13 cellular contexts compared by ENCODE assay signal in the genomic region with DNA sequence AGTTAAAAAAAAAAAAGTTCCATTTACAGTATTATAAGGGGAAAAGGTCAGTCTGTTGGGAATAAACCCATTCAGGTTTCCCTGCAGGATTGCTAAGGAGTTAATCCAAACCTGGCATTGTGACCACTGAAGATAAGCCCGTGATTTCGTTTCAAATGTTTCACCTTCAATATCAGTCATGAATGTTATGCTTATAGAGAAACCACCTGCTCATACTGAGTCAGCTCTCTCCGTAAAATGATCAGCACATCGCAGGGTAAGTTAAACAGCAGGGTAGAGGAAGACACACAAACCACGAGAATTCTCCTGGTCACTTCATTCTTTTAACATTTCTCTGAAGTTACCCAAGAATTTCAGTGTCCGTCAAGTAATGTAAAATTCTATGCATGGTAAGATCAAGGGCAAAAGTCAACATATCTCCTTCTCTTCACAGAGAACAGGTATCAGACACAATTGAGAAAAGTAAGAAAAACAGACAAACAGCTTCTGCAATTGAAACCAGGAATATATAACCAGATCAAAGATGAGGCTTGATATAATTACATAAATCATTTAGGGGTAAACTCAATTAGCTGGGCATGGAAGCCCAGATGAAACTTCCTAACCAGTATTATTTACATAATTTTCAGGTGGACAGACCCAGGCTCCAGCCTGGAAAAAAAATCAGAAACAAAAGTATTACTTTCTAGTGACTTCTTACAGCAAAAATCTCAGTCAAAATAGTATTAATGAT.
A peak's percentile ranks its signal among the peaks of the same experiment; 100 is the strongest.
DNase-seq lines count a peak whose midpoint lies in the region; ATAC-seq, FAIRE-seq and TF ChIP-seq lines count a peak whose summit lies in the region.
"Had no signal": no experiment of that assay in that cellular context is flagged by ENCODE, and none has a peak within 500 bp of the region (broad histone marks: within the 10 kb centered on the region; RNA-seq: fewer than 3 reads in every experiment).

No MANE protein-coding gene starts in this region.

- peak; percentile 79 for ATAC-seq in activated CD8-positive, alpha-beta memory T cell treated with anti-CD3 and anti-CD28 coated beads, Interleukin-2, amount 10 ng/mL, durations not matched to agents 7 days and 5 days
- peak; percentile 94 for ATAC-seq in PC-3
- ATAC-seq in stimulated activated effector memory CD8-positive, alpha-beta T cell treated with anti-CD3 and anti-CD28 coated beads, Interleukin-12 subunit alpha, Interleukin-12 subunit beta, amount 100 ng/mL, for 72 hours, result peak; percentile 97
- ATAC-seq in lower lobe of right lung, result no peak
- ATAC-seq: K562 had no signal

- no peak for DNase-seq in activated CD8-positive, alpha-beta memory T cell treated with anti-CD3 and anti-CD28 coated beads, Interleukin-2, amount 10 ng/mL, durations not matched to agents 7 days and 5 days
- no peak for DNase-seq in activated CD8-positive, alpha-beta memory T cell treated with anti-CD3 and anti-CD28 coated beads, Interleukin-2, amount 50 U/mL, for 4 hours
- peak; percentile 70 for DNase-seq in PC-3
- DNase-seq in bronchial epithelial cell (ENCODE audit: low read depth), result peak; percentile 34
- DNase-seq in stimulated activated effector memory CD8-positive, alpha-beta T cell treated with anti-CD3 and anti-CD28 coated beads, Interleukin-12 subunit alpha, Interleukin-12 subunit beta, amount 100 ng/mL, for 72 hours (ENCODE audit: low spot score in 2 of 2), result no peak
- DNase-seq in KG1 (lab: John Stamatoyannopoulos, UW), result no peak
- DNase-seq in GM19239 (ENCODE audit: insufficient read length, low spot score), result no peak
- no peak for DNase-seq in lower lobe of right lung
- DNase-seq: activated CD8-positive, alpha-beta memory T cell treated with anti-CD3 and anti-CD28 coated beads for 24 hours; hippocampal formation had no signal

- intact Hi-C loops in PC-3 (cut with micrococcal nuclease) (no loop called here), lower lobe of right lung (cut with DNase I) (no loop called here)

- peaks cover 28% of the 10 kb centered on the region for H3K4me1 Mint-ChIP-seq in activated CD8-positive, alpha-beta memory T cell treated with anti-CD3 and anti-CD28 coated beads, Interleukin-2, amount 10 ng/mL, durations not matched to agents 7 days and 5 days
- H3K4me1 Mint-ChIP-seq in stimulated activated effector memory CD8-positive, alpha-beta T cell treated with anti-CD3 and anti-CD28 coated beads, Interleukin-12 subunit alpha, Interleukin-12 subunit beta, amount 100 ng/mL, for 72 hours, result peaks cover 35% of the 10 kb centered on the region

- H3K4me3 Mint-ChIP-seq in activated CD8-positive, alpha-beta memory T cell treated with anti-CD3 and anti-CD28 coated beads, Interleukin-2, amount 10 ng/mL, durations not matched to agents 7 days and 5 days, result peak overlapping the region; percentile 16
- peak overlapping the region; percentile 39 for H3K4me3 Mint-ChIP-seq in stimulated activated effector memory CD8-positive, alpha-beta T cell treated with anti-CD3 and anti-CD28 coated beads, Interleukin-12 subunit alpha, Interleukin-12 subunit beta, amount 100 ng/mL, for 72 hours

- H4K20me1 ChIP-seq in PC-3 (ENCODE audit: low read length), result no peaks in the 10 kb centered on the region

- H3K4me2 ChIP-seq in PC-3 (ENCODE audit: low read length), result peak overlapping the region; percentile 64

- BruUV-seq in PC-3 (replicated peaks; lab: Mats Ljungman, UMichigan), result no TSS peak

- peaks cover 14% of the 10 kb centered on the region for H3K36me3 Mint-ChIP-seq in activated CD8-positive, alpha-beta memory T cell treated with anti-CD3 and anti-CD28 coated beads, Interleukin-2, amount 10 ng/mL, durations not matched to agents 7 days and 5 days
- no peaks in the 10 kb centered on the region for H3K36me3 Mint-ChIP-seq in stimulated activated effector memory CD8-positive, alpha-beta T cell treated with anti-CD3 and anti-CD28 coated beads, Interleukin-12 subunit alpha, Interleukin-12 subunit beta, amount 100 ng/mL, for 72 hours

- no peaks in the 10 kb centered on the region for H3K9me2 ChIP-seq in PC-3 (replicated peaks; ENCODE audit: low read length)

- H3K9me3 Mint-ChIP-seq in activated CD8-positive, alpha-beta memory T cell treated with anti-CD3 and anti-CD28 coated beads, Interleukin-2, amount 10 ng/mL, durations not matched to agents 7 days and 5 days (ENCODE audit: low read depth), result no peaks in the 10 kb centered on the region
- H3K9me3 Mint-ChIP-seq in stimulated activated effector memory CD8-positive, alpha-beta T cell treated with anti-CD3 and anti-CD28 coated beads, Interleukin-12 subunit alpha, Interleukin-12 subunit beta, amount 100 ng/mL, for 72 hours, result peaks cover under 1% of the 10 kb centered on the region

- FAIRE-seq in bronchial epithelial cell (lab: Jason Lieb, UNC), result no peak
- no peak for FAIRE-seq in GM19239 (lab: Jason Lieb, UNC)
- FAIRE-seq: K562 had no signal

- POLR2A ChIA-PET in PC-3 (lab: Charles Lee; ENCODE audit: unreplicated experiment), result interaction anchor here (0.6 kb wide), 1 partner anchor 68 kb away, joined by 3 read pairs; a partner anchor contains a TSS

- H3K4me3 ChIP-seq in PC-3 (ENCODE audit: low read length), result peak overlapping the region; percentile 36; the same call in 1 of the 2 replicates
- no peak overlapping the region for H3K4me3 ChIP-seq in bronchial epithelial cell (ENCODE audit: low read depth, low read length)
- H3K4me3 ChIP-seq in lower lobe of right lung, result no peak overlapping the region
- H3K4me3 ChIP-seq: breast epithelium, K562, vagina had no signal

- no peaks in the 10 kb centered on the region for H3K79me2 ChIP-seq in PC-3 (ENCODE audit: low read length)

- H3F3A ChIP-seq in PC-3 (ENCODE audit: low read length, unreplicated experiment), result no peaks in the 10 kb centered on the region

- no peaks in the 10 kb centered on the region for H3K27me3 Mint-ChIP-seq in activated CD8-positive, alpha-beta memory T cell treated with anti-CD3 and anti-CD28 coated beads, Interleukin-2, amount 10 ng/mL, durations not matched to agents 7 days and 5 days

- no peaks in the 10 kb centered on the region for H3K27me3 ChIP-seq in PC-3 (ENCODE audit: low read length)
- no peaks in the 10 kb centered on the region for H3K27me3 ChIP-seq in bronchial epithelial cell (ENCODE audit: control insufficient read depth, insufficient read depth, low read length)
- no peaks in the 10 kb centered on the region for H3K27me3 ChIP-seq in lower lobe of right lung (ENCODE audit: low read depth)
- H3K27me3 ChIP-seq: breast epithelium, vagina had no signal

- H3K36me3 ChIP-seq in PC-3 (ENCODE audit: low read depth, low read length) (no peaks in the 10 kb centered on the region), bronchial epithelial cell (ENCODE audit: control insufficient read depth, insufficient read depth, low read length) (no peaks in the 10 kb centered on the region), lower lobe of right lung (no peaks in the 10 kb centered on the region)
- H3K36me3 ChIP-seq: breast epithelium, vagina had no signal

- peak overlapping the region; percentile 12 for H3K27ac Mint-ChIP-seq in activated CD8-positive, alpha-beta memory T cell treated with anti-CD3 and anti-CD28 coated beads, Interleukin-2, amount 10 ng/mL, durations not matched to agents 7 days and 5 days
- H3K27ac Mint-ChIP-seq in stimulated activated effector memory CD8-positive, alpha-beta T cell treated with anti-CD3 and anti-CD28 coated beads, Interleukin-12 subunit alpha, Interleukin-12 subunit beta, amount 100 ng/mL, for 72 hours, result no peak overlapping the region

- CTCF ChIA-PET in activated CD8-positive, alpha-beta memory T cell treated with anti-CD3 and anti-CD28 coated beads, Interleukin-2, amount 10 ng/mL, durations not matched to agents 7 days and 5 days (lab: Charles Lee), result no interaction called here
- CTCF ChIA-PET in PC-3 (lab: Charles Lee), result interaction anchor here (0.6 kb wide), 1 partner anchor 18 kb away, joined by 5 read pairs; no protein-coding TSS in a partner anchor

- H3K9me3 ChIP-seq in PC-3 (ENCODE audit: low read length), result no peaks in the 10 kb centered on the region
- H3K9me3 ChIP-seq in lower lobe of right lung, result no peaks in the 10 kb centered on the region
- H3K9me3 ChIP-seq: breast epithelium, vagina had no signal

- H3K9ac ChIP-seq in PC-3 (ENCODE audit: low read length), result no peak overlapping the region

- H3K27ac ChIP-seq in PC-3 (ENCODE audit: low read length), result peak overlapping the region; percentile 4; the same call in 1 of the 2 replicates
- H3K27ac ChIP-seq in lower lobe of right lung, result no peak overlapping the region
- H3K27ac ChIP-seq: breast epithelium, vagina had no signal

- H3K4me1 ChIP-seq in PC-3 (ENCODE audit: insufficient read depth, low read length) (peaks cover 22% of the 10 kb centered on the region), lower lobe of right lung (no peaks in the 10 kb centered on the region)
- H3K4me1 ChIP-seq: breast epithelium, vagina had no signal

- peak overlapping the region; percentile 17; the same call in 1 of the 2 replicates for H2AFZ ChIP-seq in PC-3 (ENCODE audit: low read length)

- TF ChIP-seq CTCF in PC-3 (conservative IDR thresholded peaks at IDR 0.05; ENCODE audit: low read depth, low read length), result no peak
- no peak for TF ChIP-seq CTCF in bronchial epithelial cell (IDR thresholded peaks at IDR 0.05; ENCODE audit: insufficient read depth, low read length, severe bottlenecking)
- TF ChIP-seq CTCF in lower lobe of right lung (IDR thresholded peaks at IDR 0.05), result no peak

Comparison
In these comparisons a context has a peak if more than half of its experiments do, and no peak if none do; other contexts are left out.
1. ATAC-seq: peak in activated CD8-positive, alpha-beta memory T cell treated with anti-CD3 and anti-CD28 coated beads, Interleukin-2, amount 10 ng/mL, durations not matched to agents 7 days and 5 days (single experiment), PC-3 (single experiment) and stimulated activated effector memory CD8-positive, alpha-beta T cell treated with anti-CD3 and anti-CD28 coated beads, Interleukin-12 subunit alpha, Interleukin-12 subunit beta, amount 100 ng/mL, for 72 hours (single experiment); none in lower lobe of right lung (0 of 2).
2. DNase-seq: peak in PC-3 (single experiment) and bronchial epithelial cell (single experiment); none in activated CD8-positive, alpha-beta memory T cell treated with anti-CD3 and anti-CD28 coated beads, Interleukin-2, amount 10 ng/mL, durations not matched to agents 7 days and 5 days (single experiment), activated CD8-positive, alpha-beta memory T cell treated with anti-CD3 and anti-CD28 coated beads, Interleukin-2, amount 50 U/mL, for 4 hours (single experiment), stimulated activated effector memory CD8-positive, alpha-beta T cell treated with anti-CD3 and anti-CD28 coated beads, Interleukin-12 subunit alpha, Interleukin-12 subunit beta, amount 100 ng/mL, for 72 hours (0 of 2), KG1 (single experiment), GM19239 (single experiment) and lower lobe of right lung (single experiment).